ENCODE assay signal across 8 cellular contexts in genomic region chr6:69894578-69895347, GRCh38. TPM values are rescaled to one million over a fixed set of nuclear protein-coding genes. Genes with fewer than 3 reads are reported as not detected.
DNase-seq lines count a peak whose midpoint lies in the region; ATAC-seq, FAIRE-seq and TF ChIP-seq lines count a peak whose summit lies in the region.

No MANE protein-coding gene starts in this region.

- POLR2A ChIA-PET in K562 (lab: Yijun Ruan, JAX) = interaction anchor here (0.9 kb wide), 1 partner anchor 22 kb away, joined by 3 read pairs; no protein-coding TSS in a partner anchor

- H3K9ac ChIP-seq in K562 (ENCODE audit: insufficient read depth in 1 of 2, low read depth in 2 of 2, low read length in 2 of 2) = no peak overlapping the region

- CTCF ChIA-PET in K562 (lab: Yijun Ruan, JAX; ENCODE audit: low intra/inter-chr PET ratio) = no interaction called here

- no TSS peak for BruUV-seq in K562 (replicated peaks; lab: Mats Ljungman, UMichigan)

- H4K20me1 ChIP-seq in K562 (replicated peaks; ENCODE audit: control insufficient read depth, insufficient read depth, low read length) = no peaks in the 10 kb centered on the region

- H3K9me1 ChIP-seq in K562 (ENCODE audit: control insufficient read depth, insufficient read depth, low read length) = no peaks in the 10 kb centered on the region

- no peak overlapping the region for H3K4me2 ChIP-seq in K562 (ENCODE audit: insufficient read depth, low read length)

- H3K9me3 ChIP-seq in K562 (replicated peaks; ENCODE audit: control insufficient read depth, insufficient read depth, low read depth, low read length) = no peaks in the 10 kb centered on the region

- no peak for TF ChIP-seq POLR2A in K562 (conservative IDR thresholded peaks at IDR 0.05)

- H3K79me2 ChIP-seq in K562 (ENCODE audit: control insufficient read depth, insufficient read depth, low read length) = no peaks in the 10 kb centered on the region

- H3K27ac ChIP-seq in K562 (ENCODE audit: extremely low read depth, low read depth, low read length) = no peak overlapping the region

- H3K27me3 ChIP-seq in K562 (ENCODE audit: control insufficient read depth in 2 of 2, insufficient read depth in 2 of 2, low read length in 2 of 2) = no peaks in the 10 kb centered on the region

- in situ Hi-C loops in K562 (cut with MboI) = no loop called here

- TF ChIP-seq EP300 in K562 (IDR thresholded peaks at IDR 0.05; ENCODE audit: low read length) = no peak

- 5% methylated on average over 8 of the region's 8 CpGs for WGBS in K562 (ENCODE audit: insufficient coverage, low coverage, missing lambda C conversion rate)

- FAIRE-seq in K562 (lab: Jason Lieb, UNC) = no peak

- TF ChIP-seq RAD21 in K562 (CRISPR knock-in tag; conservative IDR thresholded peaks at IDR 0.05 in 1 of 2, IDR thresholded peaks at IDR 0.05 in 1 of 2) = no peak

- intact Hi-C loops in K562 (cut with micrococcal nuclease) = no loop called here
- intact Hi-C loops in left colon (cut with DNase I, micrococcal nuclease) = no loop called here

- no peak overlapping the region for H3K4me3 ChIP-seq in K562
- no peak overlapping the region for H3K4me3 ChIP-seq in skeletal muscle cell (ENCODE audit: low read depth, low read length)

- no peaks in the 10 kb centered on the region for H3K4me1 ChIP-seq in K562 (replicated peaks in 1 of 2; ENCODE audit: control insufficient read depth in 2 of 2, insufficient read depth in 2 of 2, low read length in 2 of 2)

- no peak for TF ChIP-seq CTCF in K562 (IDR thresholded peaks at IDR 0.05 in 2 of 3, conservative IDR thresholded peaks at IDR 0.05 in 1 of 3; ENCODE audit: insufficient read depth in 2 of 3, low read depth in 1 of 3, low read length in 3 of 3)

- H3K36me3 ChIP-seq in K562 (ENCODE audit: control insufficient read depth, insufficient read depth, low read length) = no peaks in the 10 kb centered on the region

- ATAC-seq in GM19463 (IDR thresholded peaks at IDR 0.05; ENCODE audit: unreplicated experiment) (peak; percentile 65), K562 (peak; percentile 33; the same call in 1 of the 3 replicates), GM18870 (IDR thresholded peaks at IDR 0.05; ENCODE audit: unreplicated experiment) (no peak), left colon (no peak)

- no peak overlapping the region for H2AFZ ChIP-seq in K562 (ENCODE audit: low read depth, low read length)

- DNase-seq in HT1080 (ENCODE audit: low read depth) = peak; percentile 65
- DNase-seq in K562 (ENCODE audit: extremely low read depth in 1 of 4, low spot score in 3 of 4) = no peak
- DNase-seq in skeletal muscle cell (ENCODE audit: low read depth) = peak; percentile 96
- DNase-seq in activated CD4-positive, alpha-beta T cell treated with anti-CD3 and anti-CD28 coated beads, Interleukin-2, amount 50 U/mL, for 4 hours = no peak
- no peak for DNase-seq in effector CD4-positive, alpha-beta T cell
- no peak for DNase-seq in left colon

TF ChIP-seq in K562, 482 proteins besides CTCF, POLR2A, EP300 and RAD21:
- TF ChIP-seq ZBTB40 (IDR thresholded peaks at IDR 0.05) = no peak
- TF ChIP-seq ZBTB40 (CRISPR knock-in tag; IDR thresholded peaks at IDR 0.05) = no peak
- no peak for TF ChIP-seq TEAD4 (IDR thresholded peaks at IDR 0.05; ENCODE audit: low read length)
- no peak for TF ChIP-seq TEAD4 (CRISPR knock-in tag; IDR thresholded peaks at IDR 0.05; ENCODE audit: borderline replicate concordance)
- no peak for TF ChIP-seq SAP30 (IDR thresholded peaks at IDR 0.05; ENCODE audit: borderline replicate concordance, insufficient read depth, low read depth, low read length, poor library complexity, severe bottlenecking)
- no peak for TF ChIP-seq DPF2 (IDR thresholded peaks at IDR 0.05)
- TF ChIP-seq ZNF583 (CRISPR knock-in tag; IDR thresholded peaks at IDR 0.05) = no peak
- TF ChIP-seq SOX6 (IDR thresholded peaks at IDR 0.05) = no peak
- TF ChIP-seq SREBF2 (CRISPR knock-in tag; IDR thresholded peaks at IDR 0.05) = no peak
- no peak for TF ChIP-seq GTF2F1 (IDR thresholded peaks at IDR 0.05; ENCODE audit: low read depth, low read length)
- no peak for TF ChIP-seq HNRNPK (IDR thresholded peaks at IDR 0.05; ENCODE audit: low read depth, low read length, poor library complexity, severe bottlenecking)

RNA-seq across cellular contexts. Expression of gene COL19A1, which starts 28.4 kb away (rescaled TPM):
- total RNA-seq in HT1080 (2014; rRNA removed; shearing (Covaris generic)) = 0.07 TPM in 1 of 2 replicates, not detected in the other
- 0.21 TPM in 1 of 2 replicates, not detected in the other for polyA plus RNA-seq in HT1080 (2015; cell fraction: cytosol; rRNA removed)
- polyA plus RNA-seq in HT1080 (2015; cell fraction: nucleus; rRNA removed) = 0.02 TPM in 1 of 2 replicates, not detected in the other
- not detected in 2 replicates for total RNA-seq in K562 (2011; cell fraction: chromatin; rRNA removed; ENCODE audit: low replicate concordance)
- not detected in 2 replicates for total RNA-seq in K562 (2011; cell fraction: nucleolus; rRNA removed)
- not detected in 2 replicates for total RNA-seq in K562 (2011; cell fraction: nucleoplasm; rRNA removed)
- total RNA-seq in K562 (2014; rRNA removed) (not detected in 2 replicates), K562 (2014; rRNA removed; fragmentation: Illumina TruSeq; extraction: Trizol) (not detected in 2 replicates), K562 (2015; rRNA removed; fragmentation: Illumina TruSeq; extraction: Trizol) (not detected in 2 replicates), K562 (2021) (not detected in 2 replicates), left colon (1 to 10 TPM in 1 of 2 donors, not detected in 1; 1.1 TPM)
- polyA plus RNA-seq in K562 (2011; rRNA removed) (not detected in 2 replicates), K562 (2014; fragmentation: Illumina TruSeq; extraction: Trizol) (not detected in 2 replicates), K562 (2014; fragmentation: Nextera tagmentation; extraction: Ambion mirVana) (not detected), K562 (2014; rRNA removed) (not detected in 2 replicates)
- polyA plus RNA-seq in K562 (2011; cell fraction: cytosol; rRNA removed) = not detected in 2 replicates
- not detected in 2 replicates for polyA plus RNA-seq in K562 (2011; cell fraction: nucleus; rRNA removed)
- 0.10 TPM in 1 of 2 replicates, not detected in the other for polyA plus RNA-seq in K562 (2012)
- polyA minus RNA-seq in K562 (2011; rRNA and poly(A)+ RNA removed) = not detected in 2 replicates
- polyA minus RNA-seq in K562 (2011; cell fraction: cytosol; rRNA and poly(A)+ RNA removed) = not detected in 2 replicates
- polyA minus RNA-seq in K562 (2011; cell fraction: nucleus; rRNA and poly(A)+ RNA removed) = not detected in 2 replicates

Comparison
In these comparisons a context has a peak if more than half of its experiments do, and no peak if none do; other contexts are left out.
1. ATAC-seq: peak in GM19463 (single experiment) and K562 (single experiment); none in GM18870 (single experiment) and left colon (single experiment).
2. DNase-seq: peak in HT1080 (single experiment) and skeletal muscle cell (single experiment); none in K562 (0 of 4), activated CD4-positive, alpha-beta T cell treated with anti-CD3 and anti-CD28 coated beads, Interleukin-2, amount 50 U/mL, for 4 hours (0 of 2), effector CD4-positive, alpha-beta T cell (single experiment) and left colon (0 of 2).